29 cellular contexts compared by ENCODE assay signal in the genomic region with DNA sequence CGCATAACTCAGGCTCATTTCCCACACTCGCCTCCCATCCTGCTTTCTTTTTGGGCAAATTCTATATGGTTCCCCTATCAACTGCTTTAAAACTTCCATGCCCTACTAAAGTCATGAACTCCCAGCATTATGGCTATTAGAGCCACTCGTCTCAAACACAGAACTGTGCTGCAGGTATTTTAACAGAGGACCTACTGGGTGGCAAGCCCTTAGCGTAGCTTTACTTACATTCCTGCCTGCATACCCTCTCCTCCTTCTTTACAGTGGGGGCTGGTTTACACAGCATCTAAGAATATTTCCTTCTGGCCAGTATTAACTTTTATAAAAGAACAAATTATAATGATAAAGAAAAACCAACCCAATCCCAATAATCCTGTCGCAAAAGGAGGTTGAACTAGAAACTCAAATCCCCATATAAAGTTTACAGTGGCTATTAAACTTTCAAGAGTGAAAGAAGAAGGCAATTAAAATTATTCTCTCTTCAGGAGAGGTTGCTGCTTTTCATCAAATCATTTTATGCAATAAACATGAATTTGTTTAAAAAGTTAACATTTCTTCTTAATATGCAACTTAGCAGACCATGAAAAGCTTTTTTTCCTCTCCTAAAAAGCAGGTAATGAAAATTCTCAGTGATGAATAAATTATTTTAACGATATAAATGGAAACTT.
"Had no signal": no experiment of that assay in that cellular context is flagged by ENCODE, and none has a peak within 500 bp of the region (broad histone marks: within the 10 kb centered on the region; RNA-seq: fewer than 3 reads in every experiment).

No MANE protein-coding gene starts in this region.

- H3K36me3 ChIP-seq: left lung, lower lobe of right lung, pancreas, prostate gland, stomach, thyroid gland, transverse colon, upper lobe of left lung, vagina had no signal

- H3K27ac ChIP-seq: left lung, lower lobe of right lung, pancreas, prostate gland, skin epidermis, stomach, testis, thyroid gland, transverse colon, upper lobe of left lung, vagina had no signal

- H3K9me3 ChIP-seq: left lung, lower lobe of right lung, pancreas, prostate gland, stomach, testis, thyroid gland, transverse colon, upper lobe of left lung, vagina had no signal

- H3K27me3 ChIP-seq: left lung, pancreas, stomach, testis, thyroid gland, transverse colon, upper lobe of left lung, vagina had no signal

- H3K4me1 ChIP-seq: left lung, lower lobe of right lung, pancreas, prostate gland, stomach, testis, thyroid gland, transverse colon, upper lobe of left lung, vagina had no signal

- DNase-seq: immature natural killer cell; kidney; left colon; left lung; lower lobe of right lung; mammary epithelial cell; mesenchymal stem cell; naive thymus-derived CD8-positive, alpha-beta T cell; nucleus accumbens; pancreas; posterior cingulate gyrus; retina; right cardiac atrium; stimulated activated CD4-positive, alpha-beta T cell treated with anti-CD3 and anti-CD28 coated beads, Interleukin-12 subunit alpha, Interleukin-12 subunit beta, amount 100 ng/mL, for 4 hours; stimulated activated CD4-positive, alpha-beta T cell treated with anti-CD3 and anti-CD28 coated beads, Interleukin-15, amount 100 ng/mL, for 24 hours; stimulated activated CD4-positive, alpha-beta T cell treated with anti-CD3 and anti-CD28 coated beads, Interleukin-2, amount 100 ng/mL, for 24 hours; stimulated activated CD4-positive, alpha-beta T cell treated with anti-CD3 and anti-CD28 coated beads, Interleukin-4, amount 100 ng/mL, for 1 hour; stimulated activated naive B cell treated with anti-CD40 and anti-IgM and Interleukin-4, amounts not matched to agents 10 μg/mL and 1 μg/mL and 100 μg/mL, for 72 hours; stimulated activated naive CD8-positive, alpha-beta T cell treated with anti-CD3 and anti-CD28 coated beads, Interleukin-15, Interleukin-2, amounts not matched to agents 100 U/mL and 50 U/mL, for 24 hours; stomach; testis; thyroid gland; transverse colon; upper lobe of left lung had no signal

- FAIRE-seq: islet of Langerhans, kidney, pancreas had no signal

- H3K4me3 ChIP-seq: left lung, lower lobe of right lung, pancreas, prostate gland, skin epidermis, stomach, testis, thyroid gland, transverse colon, upper lobe of left lung, vagina had no signal

- ATAC-seq: left colon; left lung; lower lobe of right lung; naive thymus-derived CD8-positive, alpha-beta T cell; pancreas; right cardiac atrium; sciatic nerve; stimulated activated naive B cell treated with anti-CD40 and anti-IgM and Interleukin-4, amounts not matched to agents 10 μg/mL and 1 μg/mL and 100 μg/mL, for 72 hours; stimulated activated naive CD8-positive, alpha-beta T cell treated with anti-CD3 and anti-CD28 coated beads, Interleukin-15, Interleukin-2, amounts not matched to agents 100 U/mL and 50 U/mL, for 24 hours had no signal
